Comparison of ENCODE assay signal across 27 cellular contexts in the genomic region with DNA sequence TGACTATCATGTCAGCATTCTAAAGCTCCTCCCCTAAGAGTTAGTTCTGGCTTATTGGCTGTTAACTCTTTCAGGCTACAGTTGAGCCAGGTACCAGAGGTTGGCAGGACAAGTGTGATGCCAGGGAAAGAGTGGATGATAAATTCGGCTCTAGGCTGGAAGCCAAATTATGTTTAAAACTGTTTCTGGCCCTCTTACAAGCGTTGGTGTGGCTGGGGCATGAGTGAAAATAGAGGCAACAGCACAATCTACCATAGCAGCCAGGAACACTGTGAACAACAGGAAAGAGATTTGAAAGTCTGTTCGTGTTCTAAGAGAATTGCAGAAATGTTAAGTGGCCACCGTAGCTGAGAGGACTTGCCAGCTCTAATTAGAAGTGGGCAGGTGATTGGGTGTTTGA.
DNase-seq lines count a peak whose midpoint lies in the region; ATAC-seq and TF ChIP-seq lines count a peak whose summit lies in the region.
"Had no signal": no experiment of that assay in that cellular context is flagged by ENCODE, and none has a peak within 500 bp of the region (broad histone marks: within the 10 kb centered on the region; RNA-seq: fewer than 3 reads in every experiment).

No MANE protein-coding gene starts in this region.

- TF ChIP-seq CTCF in natural killer cell (IDR thresholded peaks at IDR 0.05) (no peak), neutrophil (IDR thresholded peaks at IDR 0.05) (no peak)

- H3K27ac ChIP-seq in neutrophil, result peak overlapping the region; percentile 66
- H3K27ac ChIP-seq: coronary artery, gastrocnemius medialis, tibial artery had no signal

- no peaks in the 10 kb centered on the region for H3K27me3 ChIP-seq in neutrophil
- H3K27me3 ChIP-seq: breast epithelium, gastrocnemius medialis, tibial artery had no signal

- peaks cover 43 to 52% of the 10 kb centered on the region in 2 experiments for H3K4me1 ChIP-seq in neutrophil (ENCODE audit: control insufficient read depth in 1 of 2, insufficient read depth in 1 of 2, low read depth in 1 of 2, low read length in 1 of 2)
- H3K4me1 ChIP-seq: breast epithelium had no signal

- intact Hi-C loops in natural killer cell (cut with micrococcal nuclease), result no loop called here
- intact Hi-C loops in left ventricle myocardium superior (cut with micrococcal nuclease), result loop anchor here (10.0 kb wide), 1 partner anchor 120 kb away; no protein-coding TSS in a partner anchor

- H3K27me3 Mint-ChIP-seq in natural killer cell (ENCODE audit: low read depth in 2 of 2), result no peaks in the 10 kb centered on the region
- H3K27me3 Mint-ChIP-seq in natural killer cell treated with Interleukin-12 subunit alpha and Interleukin-12 subunit beta and Interleukin-15 and Interleukin-18, amount 100 ng/mL, for 72 hours, result no peaks in the 10 kb centered on the region
- H3K27me3 Mint-ChIP-seq: effector memory CD8-positive, alpha-beta T cell had no signal

- ATAC-seq in natural killer cell (no peak), left ventricle myocardium superior (peak; percentile 93), GM18858 (IDR thresholded peaks at IDR 0.05; ENCODE audit: unreplicated experiment) (no peak)
- no peak for ATAC-seq in natural killer cell treated with Interleukin-12 subunit alpha and Interleukin-12 subunit beta and Interleukin-15 and Interleukin-18, amount 100 ng/mL, for 72 hours
- ATAC-seq: activated CD8-positive, alpha-beta memory T cell treated with anti-CD3 and anti-CD28 coated beads, Interleukin-2, amount 10 ng/mL, durations not matched to agents 7 days and 5 days; effector memory CD8-positive, alpha-beta T cell; esophagus mucosa; gastrocnemius medialis; SK-N-SH treated with all-trans-retinoic acid at 6 μM for 48 hours had no signal

- no peak overlapping the region for H3K4me3 Mint-ChIP-seq in natural killer cell
- H3K4me3 Mint-ChIP-seq in natural killer cell treated with Interleukin-12 subunit alpha and Interleukin-12 subunit beta and Interleukin-15 and Interleukin-18, amount 100 ng/mL, for 72 hours, result no peak overlapping the region
- H3K4me3 Mint-ChIP-seq: activated CD8-positive, alpha-beta memory T cell treated with anti-CD3 and anti-CD28 coated beads, Interleukin-2, amount 10 ng/mL, durations not matched to agents 7 days and 5 days; activated naive CD4-positive, alpha-beta T cell treated with anti-CD3 and anti-CD28 coated beads, Interleukin-2, amount 10 ng/mL, durations not matched to agents 7 days and 5 days; effector memory CD8-positive, alpha-beta T cell; memory B cell had no signal

- no peaks in the 10 kb centered on the region for H3K9me3 Mint-ChIP-seq in natural killer cell
- H3K9me3 Mint-ChIP-seq in natural killer cell treated with Interleukin-12 subunit alpha and Interleukin-12 subunit beta and Interleukin-15 and Interleukin-18, amount 100 ng/mL, for 72 hours, result peaks cover 5% of the 10 kb centered on the region
- H3K9me3 Mint-ChIP-seq: activated naive CD4-positive, alpha-beta T cell treated with anti-CD3 and anti-CD28 coated beads, Interleukin-2, amount 10 ng/mL, durations not matched to agents 7 days and 5 days; effector memory CD8-positive, alpha-beta T cell; memory B cell had no signal

- DNase-seq in natural killer cell, result no peak
- no peak for DNase-seq in natural killer cell treated with Interleukin-12 subunit alpha and Interleukin-12 subunit beta and Interleukin-15 and Interleukin-18, amount 100 ng/mL, for 72 hours (ENCODE audit: low spot score)
- DNase-seq in left ventricle myocardium superior, result peak; percentile 35
- DNase-seq in GF-D8 (lab: John Stamatoyannopoulos, UW), result no peak
- no peak for DNase-seq in iPS-NIHi7 (ENCODE audit: extremely low spot score)
- DNase-seq in G401 (ENCODE audit: low spot score), result no peak
- DNase-seq: activated CD4-positive, alpha-beta T cell treated with anti-CD3 and anti-CD28 coated beads, Interleukin-2, amount 50 U/mL, for 1 hour; activated CD8-positive, alpha-beta memory T cell treated with anti-CD3 and anti-CD28 coated beads, Interleukin-2, amount 10 ng/mL, durations not matched to agents 7 days and 5 days; activated naive CD4-positive, alpha-beta T cell treated with anti-CD3 and anti-CD28 coated beads, Interleukin-2, amount 10 ng/mL, durations not matched to agents 7 days and 5 days; amniotic stem cell; effector memory CD8-positive, alpha-beta T cell; gastrocnemius medialis; NCI-H1048; NCI-H187 treated with DMSO at 0.1 percent for 48 hours; NCI-H2227 treated with DMSO at 0.1 percent for 48 hours; NCI-H69; stimulated activated CD4-positive, alpha-beta T cell treated with anti-CD3 and anti-CD28 coated beads, Interleukin-12 subunit alpha, Interleukin-12 subunit beta, amount 100 ng/mL, for 4 hours; stimulated activated CD4-positive, alpha-beta T cell treated with anti-CD3 and anti-CD28 coated beads, Interleukin-4, amount 100 ng/mL, for 4 hours; stimulated activated naive CD4-positive, alpha-beta T cell treated with Interleukin-2 at 50 U/mL for 16 hours; tibial artery had no signal

- no peaks in the 10 kb centered on the region for H3K36me3 Mint-ChIP-seq in natural killer cell
- no peaks in the 10 kb centered on the region for H3K36me3 Mint-ChIP-seq in natural killer cell treated with Interleukin-12 subunit alpha and Interleukin-12 subunit beta and Interleukin-15 and Interleukin-18, amount 100 ng/mL, for 72 hours
- H3K36me3 Mint-ChIP-seq: activated naive CD4-positive, alpha-beta T cell treated with anti-CD3 and anti-CD28 coated beads, Interleukin-2, amount 10 ng/mL, durations not matched to agents 7 days and 5 days; memory B cell had no signal

- peaks cover 38 to 52% of the 10 kb centered on the region in 2 donors for H3K4me1 Mint-ChIP-seq in natural killer cell
- peaks cover 26 to 46% of the 10 kb centered on the region in 2 donors for H3K4me1 Mint-ChIP-seq in natural killer cell treated with Interleukin-12 subunit alpha and Interleukin-12 subunit beta and Interleukin-15 and Interleukin-18, amount 100 ng/mL, for 72 hours (ENCODE audit: low read depth in 2 of 2)

- H3K9me3 ChIP-seq in neutrophil, result no peaks in the 10 kb centered on the region
- H3K9me3 ChIP-seq: breast epithelium, gastrocnemius medialis, tibial artery had no signal

- peak overlapping the region; percentile 15 to 80 for H3K27ac Mint-ChIP-seq in natural killer cell
- peak overlapping the region in 1 of 2 donors; percentile 33 for H3K27ac Mint-ChIP-seq in natural killer cell treated with Interleukin-12 subunit alpha and Interleukin-12 subunit beta and Interleukin-15 and Interleukin-18, amount 100 ng/mL, for 72 hours
- H3K27ac Mint-ChIP-seq: activated CD8-positive, alpha-beta memory T cell treated with anti-CD3 and anti-CD28 coated beads, Interleukin-2, amount 10 ng/mL, durations not matched to agents 7 days and 5 days; activated naive CD4-positive, alpha-beta T cell treated with anti-CD3 and anti-CD28 coated beads, Interleukin-2, amount 10 ng/mL, durations not matched to agents 7 days and 5 days; memory B cell had no signal

- in situ Hi-C loops in G401 (cut with HindIII; ENCODE audit: low sequenced_read_pairs), result no loop called here

- H3K4me3 ChIP-seq in neutrophil (ENCODE audit: low read depth in 1 of 2, low read length in 1 of 2), result no peak overlapping the region
- H3K4me3 ChIP-seq: breast epithelium, coronary artery, gastrocnemius medialis, tibial artery had no signal

- H3K36me3 ChIP-seq in neutrophil, result no peaks in the 10 kb centered on the region
- H3K36me3 ChIP-seq: breast epithelium, gastrocnemius medialis, tibial artery had no signal
